Comparison of ENCODE assay signal across 17 cellular contexts in genomic region chr2:101882948-101883347, GRCh38.
DNase-seq lines count a peak whose midpoint lies in the region; ATAC-seq and TF ChIP-seq lines count a peak whose summit lies in the region.
"Had no signal": no experiment of that assay in that cellular context is flagged by ENCODE, and none has a peak within 500 bp of the region (broad histone marks: within the 10 kb centered on the region; RNA-seq: fewer than 3 reads in every experiment).

No MANE protein-coding gene starts in this region.

- H3K4me1 Mint-ChIP-seq in activated CD8-positive, alpha-beta T cell treated with anti-CD3 and anti-CD28 coated beads for 36 hours (ENCODE audit: low read depth): peaks cover 7% of the 10 kb centered on the region
- no peaks in the 10 kb centered on the region for H3K4me1 Mint-ChIP-seq in activated CD8-positive, alpha-beta T cell treated with anti-CD3 and anti-CD28 coated beads, Interleukin-2, amount 10 ng/mL, durations not matched to agents 7 days and 5 days (ENCODE audit: low read depth)
- H3K4me1 Mint-ChIP-seq in CD4-positive, alpha-beta memory T cell: peaks cover 0 to 3% (median 0%) of the 10 kb centered on the region in 4 donors

- peak overlapping the region; percentile 4 for H3K27ac Mint-ChIP-seq in activated CD8-positive, alpha-beta T cell treated with anti-CD3 and anti-CD28 coated beads for 36 hours
- no peak overlapping the region for H3K27ac Mint-ChIP-seq in activated CD8-positive, alpha-beta T cell treated with anti-CD3 and anti-CD28 coated beads, Interleukin-2, amount 10 ng/mL, durations not matched to agents 7 days and 5 days
- peak overlapping the region in 4 of 7 donors; percentile 1 to 22 (median 4) for H3K27ac Mint-ChIP-seq in CD4-positive, alpha-beta memory T cell
- H3K27ac Mint-ChIP-seq: CD8-positive, alpha-beta T cell had no signal

- CTCF ChIA-PET in activated CD8-positive, alpha-beta T cell treated with anti-CD3 and anti-CD28 coated beads for 36 hours (lab: Charles Lee): interaction anchor here (0.7 to 3.2 kb wide), 29 partner anchors 10 to 590 kb away, joined by 3 to 31 read pairs (median 5); partner anchors contain the start of gene SLC9A4
- CTCF ChIA-PET in activated CD8-positive, alpha-beta T cell treated with anti-CD3 and anti-CD28 coated beads, Interleukin-2, amount 10 ng/mL, durations not matched to agents 7 days and 5 days (lab: Charles Lee): interaction anchor here (0.7 to 3.7 kb wide), 11 partner anchors 11 to 733 kb away, joined by 3 to 51 read pairs (median 5); no protein-coding TSS in a partner anchor
- CTCF ChIA-PET in CD4-positive, alpha-beta memory T cell (lab: Charles Lee; ENCODE audit: partially characterized antibody): interaction anchor here (0.7 to 2.9 kb wide), 8 partner anchors 11 to 358 kb away, joined by 3 to 22 read pairs (median 4); no protein-coding TSS in a partner anchor

- POLR2A ChIA-PET in activated CD8-positive, alpha-beta T cell treated with anti-CD3 and anti-CD28 coated beads for 36 hours (lab: Charles Lee): interaction anchor here (1.2 kb wide), 1 partner anchor 533 kb away, joined by 6 read pairs; no protein-coding TSS in a partner anchor
- POLR2A ChIA-PET in activated CD8-positive, alpha-beta T cell treated with anti-CD3 and anti-CD28 coated beads, Interleukin-2, amount 10 ng/mL, durations not matched to agents 7 days and 5 days (lab: Charles Lee): interaction anchor here (0.6 kb wide), 1 partner anchor 11 kb away, joined by 3 read pairs; no protein-coding TSS in a partner anchor
- POLR2A ChIA-PET in CD4-positive, alpha-beta memory T cell (lab: Charles Lee; ENCODE audit: partially characterized antibody): no interaction called here

- peaks cover 16% of the 10 kb centered on the region for H3K36me3 Mint-ChIP-seq in activated CD8-positive, alpha-beta T cell treated with anti-CD3 and anti-CD28 coated beads for 36 hours (ENCODE audit: low read depth)
- peaks cover 47% of the 10 kb centered on the region for H3K36me3 Mint-ChIP-seq in activated CD8-positive, alpha-beta T cell treated with anti-CD3 and anti-CD28 coated beads, Interleukin-2, amount 10 ng/mL, durations not matched to agents 7 days and 5 days (ENCODE audit: low read depth)
- peaks cover 50 to 84% of the 10 kb centered on the region in 2 donors for H3K36me3 Mint-ChIP-seq in CD4-positive, alpha-beta memory T cell

- H3K27me3 Mint-ChIP-seq in activated CD8-positive, alpha-beta T cell treated with anti-CD3 and anti-CD28 coated beads for 36 hours: no peaks in the 10 kb centered on the region
- no peaks in the 10 kb centered on the region for H3K27me3 Mint-ChIP-seq in activated CD8-positive, alpha-beta T cell treated with anti-CD3 and anti-CD28 coated beads, Interleukin-2, amount 10 ng/mL, durations not matched to agents 7 days and 5 days (ENCODE audit: low read depth)
- H3K27me3 Mint-ChIP-seq in CD4-positive, alpha-beta memory T cell: no peaks in the 10 kb centered on the region

- intact Hi-C loops in activated CD8-positive, alpha-beta T cell treated with anti-CD3 and anti-CD28 coated beads for 36 hours (cut with micrococcal nuclease): loop anchor here (10.0 kb wide), 2 partner anchors 112 to 562 kb away; partner anchors contain the start of gene IL1R2
- intact Hi-C loops in CD4-positive, alpha-beta memory T cell (cut with micrococcal nuclease): no loop called here
- intact Hi-C loops in lower lobe of right lung (cut with DNase I): no loop called here

- no peaks in the 10 kb centered on the region for H3K9me3 Mint-ChIP-seq in activated CD8-positive, alpha-beta T cell treated with anti-CD3 and anti-CD28 coated beads for 36 hours
- no peaks in the 10 kb centered on the region for H3K9me3 Mint-ChIP-seq in activated CD8-positive, alpha-beta T cell treated with anti-CD3 and anti-CD28 coated beads, Interleukin-2, amount 10 ng/mL, durations not matched to agents 7 days and 5 days (ENCODE audit: insufficient read depth)
- H3K9me3 Mint-ChIP-seq in CD4-positive, alpha-beta memory T cell: no peaks in the 10 kb centered on the region
- H3K9me3 Mint-ChIP-seq: CD8-positive, alpha-beta T cell had no signal

- no peaks in the 10 kb centered on the region for H3K9me3 ChIP-seq in CD4-positive, alpha-beta memory T cell (ENCODE audit: control insufficient read depth in 1 of 2, low read length in 2 of 2)
- no peaks in the 10 kb centered on the region for H3K9me3 ChIP-seq in lower lobe of right lung
- H3K9me3 ChIP-seq: BE2C, HAP-1 had no signal

- peaks cover 53% of the 10 kb centered on the region for H3K36me3 ChIP-seq in CD4-positive, alpha-beta memory T cell (ENCODE audit: insufficient read depth, low read length)
- H3K36me3 ChIP-seq in lower lobe of right lung: peaks cover 69% of the 10 kb centered on the region
- H3K36me3 ChIP-seq: BE2C had no signal

- H3K4me3 ChIP-seq in CD4-positive, alpha-beta memory T cell (ENCODE audit: low read length in 2 of 2): no peak overlapping the region
- no peak overlapping the region for H3K4me3 ChIP-seq in lower lobe of right lung
- H3K4me3 ChIP-seq: HAP-1 had no signal

- no peak for DNase-seq in activated CD8-positive, alpha-beta T cell treated with anti-CD3 and anti-CD28 coated beads for 36 hours
- no peak for DNase-seq in activated CD8-positive, alpha-beta T cell treated with anti-CD3 and anti-CD28 coated beads, Interleukin-2, amount 10 ng/mL, durations not matched to agents 7 days and 5 days
- no peak for DNase-seq in CD4-positive, alpha-beta memory T cell
- peak; percentile 85 for DNase-seq in amniotic epithelial cell (ENCODE audit: low read depth)
- DNase-seq in lower lobe of right lung: no peak
- DNase-seq in NCI-H2227 treated with DMSO at 0.1 percent for 48 hours (lab: John Stamatoyannopoulos, UW): no peak
- DNase-seq: 8988T; BE2C; CD8-positive, alpha-beta T cell; DND-41; KG1; NCI-H1436; NCI-H2029 treated with DMSO at 0.1 percent for 48 hours; NCI-H524 had no signal

- no peak for ATAC-seq in activated CD8-positive, alpha-beta T cell treated with anti-CD3 and anti-CD28 coated beads for 36 hours
- ATAC-seq in activated CD8-positive, alpha-beta T cell treated with anti-CD3 and anti-CD28 coated beads, Interleukin-2, amount 10 ng/mL, durations not matched to agents 7 days and 5 days: no peak
- ATAC-seq in lower lobe of right lung (peak; percentile 46 to 70), HG03025 (IDR thresholded peaks at IDR 0.05; ENCODE audit: low FRiP score, unreplicated experiment) (no peak), HG03520 (IDR thresholded peaks at IDR 0.05; ENCODE audit: unreplicated experiment) (no peak)
- ATAC-seq: CD8-positive, alpha-beta T cell had no signal

- no peaks in the 10 kb centered on the region for H3K27me3 ChIP-seq in CD4-positive, alpha-beta memory T cell (ENCODE audit: insufficient read depth, low read length)
- H3K27me3 ChIP-seq in lower lobe of right lung (ENCODE audit: low read depth): no peaks in the 10 kb centered on the region
- H3K27me3 ChIP-seq: BE2C had no signal

- no peak overlapping the region for H3K4me3 Mint-ChIP-seq in activated CD8-positive, alpha-beta T cell treated with anti-CD3 and anti-CD28 coated beads for 36 hours
- no peak overlapping the region for H3K4me3 Mint-ChIP-seq in activated CD8-positive, alpha-beta T cell treated with anti-CD3 and anti-CD28 coated beads, Interleukin-2, amount 10 ng/mL, durations not matched to agents 7 days and 5 days
- H3K4me3 Mint-ChIP-seq in CD4-positive, alpha-beta memory T cell: no peak overlapping the region
- H3K4me3 Mint-ChIP-seq: CD8-positive, alpha-beta T cell had no signal

- H3K27ac ChIP-seq in CD4-positive, alpha-beta memory T cell (ENCODE audit: low read depth, low read length): no peak overlapping the region
- H3K27ac ChIP-seq in lower lobe of right lung: no peak overlapping the region

- no peak for TF ChIP-seq CTCF in activated CD8-positive, alpha-beta T cell treated with anti-CD3 and anti-CD28 coated beads for 36 hours (IDR thresholded peaks at IDR 0.05)
- no peak for TF ChIP-seq CTCF in lower lobe of right lung (IDR thresholded peaks at IDR 0.05)

- no peaks in the 10 kb centered on the region for H3K4me1 ChIP-seq in CD4-positive, alpha-beta memory T cell (ENCODE audit: insufficient read depth, low read length)
- H3K4me1 ChIP-seq in lower lobe of right lung: peaks cover 20% of the 10 kb centered on the region
- H3K4me1 ChIP-seq: BE2C, HAP-1 had no signal

Comparison
In these comparisons a context has a peak if more than half of its experiments do, and no peak if none do; other contexts are left out.
1. ATAC-seq: peak in lower lobe of right lung (2 of 2); none in activated CD8-positive, alpha-beta T cell treated with anti-CD3 and anti-CD28 coated beads for 36 hours (single experiment), activated CD8-positive, alpha-beta T cell treated with anti-CD3 and anti-CD28 coated beads, Interleukin-2, amount 10 ng/mL, durations not matched to agents 7 days and 5 days (single experiment), HG03025 (single experiment) and HG03520 (single experiment).